ENCODE assay signal across 10 cellular contexts in genomic region chr16:11612110-11612981, GRCh38. TPM values are rescaled to one million over a fixed set of nuclear protein-coding genes. Genes with fewer than 3 reads are reported as not detected.
DNase-seq lines count a peak whose midpoint lies in the region; ATAC-seq and TF ChIP-seq lines count a peak whose summit lies in the region.
"Had no signal": no experiment of that assay in that cellular context is flagged by ENCODE, and none has a peak within 500 bp of the region (broad histone marks: within the 10 kb centered on the region; RNA-seq: fewer than 3 reads in every experiment).

No MANE protein-coding gene starts in this region.

- no peak overlapping the region for H3K4me3 Mint-ChIP-seq in natural killer cell treated with Interleukin-12 subunit alpha and Interleukin-12 subunit beta and Interleukin-15 and Interleukin-18, amount 100 ng/mL, for 72 hours
- no peak overlapping the region for H3K4me3 Mint-ChIP-seq in activated CD4-positive, alpha-beta T cell treated with anti-CD3 and anti-CD28 coated beads for 36 hours
- no peak overlapping the region for H3K4me3 Mint-ChIP-seq in T-helper 2 cell treated with Interferon-gamma antibody and Interleukin-4, amounts not matched to agents 5 μg/mL and 100 μg/mL, for 36 hours
- H3K4me3 Mint-ChIP-seq: neural crest cell had no signal

- peaks cover 30 to 36% of the 10 kb centered on the region in 2 donors for H3K4me1 Mint-ChIP-seq in natural killer cell treated with Interleukin-12 subunit alpha and Interleukin-12 subunit beta and Interleukin-15 and Interleukin-18, amount 100 ng/mL, for 72 hours (ENCODE audit: low read depth in 2 of 2)
- peaks cover 19% of the 10 kb centered on the region for H3K4me1 Mint-ChIP-seq in activated CD4-positive, alpha-beta T cell treated with anti-CD3 and anti-CD28 coated beads for 36 hours
- H3K4me1 Mint-ChIP-seq in T-helper 2 cell treated with Interferon-gamma antibody and Interleukin-4, amounts not matched to agents 5 μg/mL and 100 μg/mL, for 36 hours (ENCODE audit: low read depth), result peaks cover 9% of the 10 kb centered on the region

- intact Hi-C loops in activated CD4-positive, alpha-beta T cell treated with anti-CD3 and anti-CD28 coated beads for 36 hours (cut with DNase I, micrococcal nuclease), result no loop called here

- peak; percentile 73 for DNase-seq in ELF-1 (ENCODE audit: low read depth, low spot score)
- DNase-seq in NOMO-1 treated with dmso at 0.1 percent for 144 hours (lab: John Stamatoyannopoulos, UW; ENCODE audit: unreplicated experiment), result peak; percentile 49
- peak; percentile 35 to 44 for DNase-seq in erythroblast (lab: John Stamatoyannopoulos, UW)
- no peak for DNase-seq in natural killer cell treated with Interleukin-12 subunit alpha and Interleukin-12 subunit beta and Interleukin-15 and Interleukin-18, amount 100 ng/mL, for 72 hours (ENCODE audit: low spot score)
- DNase-seq in activated CD4-positive, alpha-beta T cell treated with anti-CD3 and anti-CD28 coated beads for 36 hours, result no peak
- DNase-seq in NCI-H2107 (lab: John Stamatoyannopoulos, UW), result no peak
- no peak for DNase-seq in T-helper 2 cell
- DNase-seq in T-helper 2 cell treated with Interferon-gamma antibody and Interleukin-4, amounts not matched to agents 5 μg/mL and 100 μg/mL, for 36 hours (ENCODE audit: low spot score), result no peak
- DNase-seq: activated CD4-positive, alpha-beta T cell treated with anti-CD3 and anti-CD28 coated beads for 1 hour had no signal

- H3K27me3 Mint-ChIP-seq in natural killer cell treated with Interleukin-12 subunit alpha and Interleukin-12 subunit beta and Interleukin-15 and Interleukin-18, amount 100 ng/mL, for 72 hours, result no peaks in the 10 kb centered on the region
- H3K27me3 Mint-ChIP-seq in activated CD4-positive, alpha-beta T cell treated with anti-CD3 and anti-CD28 coated beads for 36 hours, result no peaks in the 10 kb centered on the region
- peaks cover 9% of the 10 kb centered on the region for H3K27me3 Mint-ChIP-seq in T-helper 2 cell treated with Interferon-gamma antibody and Interleukin-4, amounts not matched to agents 5 μg/mL and 100 μg/mL, for 36 hours (ENCODE audit: low read depth)

- peak in 1 of 2 donors; percentile 11 for ATAC-seq in natural killer cell treated with Interleukin-12 subunit alpha and Interleukin-12 subunit beta and Interleukin-15 and Interleukin-18, amount 100 ng/mL, for 72 hours
- no peak for ATAC-seq in activated CD4-positive, alpha-beta T cell treated with anti-CD3 and anti-CD28 coated beads for 36 hours

- POLR2A ChIA-PET in activated CD4-positive, alpha-beta T cell treated with anti-CD3 and anti-CD28 coated beads for 36 hours (lab: Charles Lee), result interaction anchor here (0.7 kb wide), 2 partner anchors 16 to 25 kb away, joined by 3 to 6 read pairs; no protein-coding TSS in a partner anchor

- H3K9me3 Mint-ChIP-seq in natural killer cell treated with Interleukin-12 subunit alpha and Interleukin-12 subunit beta and Interleukin-15 and Interleukin-18, amount 100 ng/mL, for 72 hours, result no peaks in the 10 kb centered on the region
- H3K9me3 Mint-ChIP-seq in activated CD4-positive, alpha-beta T cell treated with anti-CD3 and anti-CD28 coated beads for 36 hours (ENCODE audit: low read depth), result no peaks in the 10 kb centered on the region
- H3K9me3 Mint-ChIP-seq in T-helper 2 cell treated with Interferon-gamma antibody and Interleukin-4, amounts not matched to agents 5 μg/mL and 100 μg/mL, for 36 hours, result no peaks in the 10 kb centered on the region
- H3K9me3 Mint-ChIP-seq: neural crest cell had no signal

- no peak for TF ChIP-seq POLR2A in erythroblast (IDR thresholded peaks at IDR 0.05; ENCODE audit: low read length)

- CTCF ChIA-PET in activated CD4-positive, alpha-beta T cell treated with anti-CD3 and anti-CD28 coated beads for 36 hours (lab: Charles Lee), result interaction anchor here (0.6 to 0.7 kb wide), 2 partner anchors 17 to 25 kb away, joined by 3 read pairs; no protein-coding TSS in a partner anchor

- peak overlapping the region; percentile 33 to 85 for H3K27ac Mint-ChIP-seq in natural killer cell treated with Interleukin-12 subunit alpha and Interleukin-12 subunit beta and Interleukin-15 and Interleukin-18, amount 100 ng/mL, for 72 hours
- H3K27ac Mint-ChIP-seq in activated CD4-positive, alpha-beta T cell treated with anti-CD3 and anti-CD28 coated beads for 36 hours, result no peak overlapping the region
- no peak overlapping the region for H3K27ac Mint-ChIP-seq in T-helper 2 cell treated with Interferon-gamma antibody and Interleukin-4, amounts not matched to agents 5 μg/mL and 100 μg/mL, for 36 hours

- H3K36me3 Mint-ChIP-seq in natural killer cell treated with Interleukin-12 subunit alpha and Interleukin-12 subunit beta and Interleukin-15 and Interleukin-18, amount 100 ng/mL, for 72 hours, result no peaks in the 10 kb centered on the region
- H3K36me3 Mint-ChIP-seq in activated CD4-positive, alpha-beta T cell treated with anti-CD3 and anti-CD28 coated beads for 36 hours (ENCODE audit: low read depth), result no peaks in the 10 kb centered on the region
- H3K36me3 Mint-ChIP-seq in T-helper 2 cell treated with Interferon-gamma antibody and Interleukin-4, amounts not matched to agents 5 μg/mL and 100 μg/mL, for 36 hours (ENCODE audit: low read depth), result no peaks in the 10 kb centered on the region

RNA-seq across cellular contexts. Expression of gene LITAF, which starts 25.6 kb away (rescaled TPM):
- 100 to 1,000 TPM; 112 to 191 TPM for total RNA-seq in natural killer cell treated with Interleukin-12 subunit alpha and Interleukin-12 subunit beta and Interleukin-15 and Interleukin-18, amount 100 ng/mL, for 72 hours
- total RNA-seq in activated CD4-positive, alpha-beta T cell treated with anti-CD3 and anti-CD28 coated beads for 36 hours, result 100 to 1,000 TPM in 1 of 2 experiments, 10 to 100 TPM in 1; 99.0 to 116 TPM

RNA-seq across cellular contexts. Expression of gene SNN, which starts 55.9 kb away (rescaled TPM):
- 1 to 10 TPM in 1 of 2 donors, under 1 TPM in 1; 0.43 to 1.1 TPM for total RNA-seq in natural killer cell treated with Interleukin-12 subunit alpha and Interleukin-12 subunit beta and Interleukin-15 and Interleukin-18, amount 100 ng/mL, for 72 hours
- 1 to 10 TPM; 6.0 to 7.2 TPM for total RNA-seq in activated CD4-positive, alpha-beta T cell treated with anti-CD3 and anti-CD28 coated beads for 36 hours

Comparison
In these comparisons a context has a peak if more than half of its experiments do, and no peak if none do; other contexts are left out.
1. DNase-seq: peak in ELF-1 (single experiment), NOMO-1 treated with dmso at 0.1 percent for 144 hours (single experiment) and erythroblast (2 of 2); none in natural killer cell treated with Interleukin-12 subunit alpha and Interleukin-12 subunit beta and Interleukin-15 and Interleukin-18, amount 100 ng/mL, for 72 hours (single experiment), activated CD4-positive, alpha-beta T cell treated with anti-CD3 and anti-CD28 coated beads for 36 hours (single experiment), NCI-H2107 (single experiment), T-helper 2 cell (0 of 5) and T-helper 2 cell treated with Interferon-gamma antibody and Interleukin-4, amounts not matched to agents 5 μg/mL and 100 μg/mL, for 36 hours (single experiment).
2. H3K27ac Mint-ChIP-seq: peak in natural killer cell treated with Interleukin-12 subunit alpha and Interleukin-12 subunit beta and Interleukin-15 and Interleukin-18, amount 100 ng/mL, for 72 hours (2 of 2); none in activated CD4-positive, alpha-beta T cell treated with anti-CD3 and anti-CD28 coated beads for 36 hours (single experiment) and T-helper 2 cell treated with Interferon-gamma antibody and Interleukin-4, amounts not matched to agents 5 μg/mL and 100 μg/mL, for 36 hours (single experiment).